ENCODE assay signal across 8 cellular contexts in the genomic region with DNA sequence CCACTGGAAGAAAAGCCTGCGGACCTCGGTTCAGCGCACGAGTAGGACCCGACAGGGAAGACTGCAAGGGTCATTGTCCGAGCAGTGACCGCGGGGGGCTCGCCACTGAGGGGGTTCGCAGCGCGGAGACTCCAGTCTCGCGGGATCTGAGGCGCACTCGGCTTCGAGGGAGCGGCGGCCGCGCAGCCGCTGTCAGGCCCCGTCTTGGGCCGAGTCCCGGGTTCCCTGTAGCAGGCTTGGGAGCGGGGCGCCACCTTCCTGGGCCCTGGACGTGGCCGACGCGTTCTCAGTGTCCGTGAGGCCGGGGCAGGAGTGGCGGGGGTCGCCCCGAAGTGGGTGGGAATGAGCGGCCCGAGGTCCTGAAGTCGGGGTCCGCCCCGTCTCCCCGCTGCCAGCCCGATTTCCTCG. TPM values are rescaled to one million over a fixed set of nuclear protein-coding genes. Genes with fewer than 3 reads are reported as not detected.
DNase-seq lines count a peak whose midpoint lies in the region; ATAC-seq and TF ChIP-seq lines count a peak whose summit lies in the region.

No MANE protein-coding gene starts in this region.

- DNase-seq in HCT116 (ENCODE audit: low read depth, low spot score): no peak
- DNase-seq in T-helper 17 cell: no peak
- DNase-seq in foreskin keratinocyte: peak in 1 of 2 donors; percentile 46
- no peak for DNase-seq in gastrocnemius medialis
- DNase-seq in effector CD4-positive, alpha-beta T cell: no peak
- DNase-seq in NCI-H1092 treated with DMSO at 0.1 percent for 48 hours (lab: John Stamatoyannopoulos, UW): no peak
- no peak for DNase-seq in middle frontal gyrus (ENCODE audit: extremely low spot score, low spot score)

- H3K36me3 ChIP-seq in HCT116 (ENCODE audit: control insufficient read depth in 1 of 2, insufficient read depth in 2 of 2, low read length in 2 of 2) (peaks cover 27 to 40% of the 10 kb centered on the region in 2 experiments; a peak in 3 of 4 replicates), gastrocnemius medialis (peaks cover 0 to 61% of the 10 kb centered on the region in 2 donors)

- peaks cover 4% of the 10 kb centered on the region for H3K36me3 Mint-ChIP-seq in T-helper 17 cell (ENCODE audit: low read depth)

- no peak overlapping the region for H2AFZ ChIP-seq in HCT116 (ENCODE audit: low read depth, low read length, poor library complexity, severe bottlenecking)

- peak overlapping the region; percentile 97 for H3K9ac ChIP-seq in HCT116 (ENCODE audit: low read length)

- TF ChIP-seq POLR2A in HCT116 (IDR thresholded peaks at IDR 0.05; ENCODE audit: borderline replicate concordance, extremely low read depth, insufficient read depth, insufficient read length) (no peak), gastrocnemius medialis (IDR thresholded peaks at IDR 0.05) (no peak)

- H3K27ac Mint-ChIP-seq in T-helper 17 cell: peak overlapping the region; percentile 98

- no TSS peak for BruUV-seq in HCT116 (replicated peaks; lab: Mats Ljungman, UMichigan)

- H3K79me2 ChIP-seq in HCT116 (ENCODE audit: insufficient read depth, low read length): peaks cover 68% of the 10 kb centered on the region

- peak overlapping the region; percentile 74 for H3K4me3 Mint-ChIP-seq in T-helper 17 cell

- H3K27ac ChIP-seq in HCT116 (ENCODE audit: low read depth, low read length) (peak overlapping the region; percentile 100), foreskin keratinocyte (peak overlapping the region; percentile 84), gastrocnemius medialis (peak overlapping the region; percentile 92 to 99 (median 98))

- H3K27me3 ChIP-seq in HCT116 (ENCODE audit: insufficient read depth, low read length) (no peaks in the 10 kb centered on the region), foreskin keratinocyte (no peaks in the 10 kb centered on the region), gastrocnemius medialis (no peaks in the 10 kb centered on the region)

- RAD21 ChIA-PET in HCT116 (lab: Charles Lee; ENCODE audit: low non-redundant PET in 1 of 2, low total read pairs in 2 of 2, uncharacterized antibody in 2 of 2, unreplicated experiment in 2 of 2): no interaction called here

- TF ChIP-seq RAD21 in HCT116 (IDR thresholded peaks at IDR 0.05; ENCODE audit: low read depth): no peak

- H3K27me3 Mint-ChIP-seq in T-helper 17 cell: no peaks in the 10 kb centered on the region

- H4K20me1 ChIP-seq in HCT116 (ENCODE audit: insufficient read depth): no peaks in the 10 kb centered on the region

- TF ChIP-seq CTCF in HCT116 (IDR thresholded peaks at IDR 0.05 in 2 of 3, conservative IDR thresholded peaks at IDR 0.05 in 1 of 3; ENCODE audit: borderline replicate concordance in 1 of 3, insufficient read depth in 1 of 3, low read depth in 2 of 3, low read length in 2 of 3) (no peak), foreskin keratinocyte (conservative IDR thresholded peaks at IDR 0.05) (no peak), gastrocnemius medialis (IDR thresholded peaks at IDR 0.05 in 4 of 5, conservative IDR thresholded peaks at IDR 0.05 in 1 of 5) (no peak)

- POLR2A ChIA-PET in HCT116 (lab: Charles Lee): interaction anchor here (0.9 to 2.1 kb wide), 7 partner anchors 9 to 253 kb away, joined by 3 to 12 read pairs (median 5); a partner anchor contains a TSS

- peaks cover 44% of the 10 kb centered on the region for H3K4me1 Mint-ChIP-seq in T-helper 17 cell

- ATAC-seq in HCT116 (peak; percentile 21), T-helper 17 cell (no peak), foreskin keratinocyte (no peak), gastrocnemius medialis (no peak), GM19467 (IDR thresholded peaks at IDR 0.05; ENCODE audit: unreplicated experiment) (no peak)

- H3K9me2 ChIP-seq in HCT116 (ENCODE audit: insufficient read depth): no peaks in the 10 kb centered on the region

- peaks cover 26 to 57% of the 10 kb centered on the region in 2 experiments for H3K4me1 ChIP-seq in HCT116 (ENCODE audit: control insufficient read depth in 1 of 2, insufficient read depth in 2 of 2, low read length in 2 of 2)
- H3K4me1 ChIP-seq in foreskin keratinocyte: peaks cover 5% of the 10 kb centered on the region
- H3K4me1 ChIP-seq in gastrocnemius medialis: peaks cover 57 to 63% of the 10 kb centered on the region in 2 donors

- intact Hi-C loops in HCT116 (cut with micrococcal nuclease): loop anchor here (10.0 kb wide), 1 partner anchor 130 kb away; a partner anchor contains a TSS
- intact Hi-C loops in gastrocnemius medialis (cut with DNase I; ENCODE audit: low total_unique reads): loop anchor here (2.0 to 10.0 kb wide), 4 partner anchors 80 to 480 kb away; a partner anchor contains a TSS

- CTCF ChIA-PET in HCT116 (lab: Charles Lee): interaction anchor here (1.0 to 2.7 kb wide), 3 partner anchors 9 to 31 kb away, joined by 6 to 31 read pairs (median 13); no protein-coding TSS in a partner anchor

- H3K9me3 ChIP-seq in HCT116 (ENCODE audit: control insufficient read depth in 1 of 2, insufficient read depth in 1 of 2, low read depth in 1 of 2, low read length in 2 of 2) (no peaks in the 10 kb centered on the region), T-helper 17 cell (ENCODE audit: control insufficient read depth, low read length, poor library complexity, severe bottlenecking) (no peaks in the 10 kb centered on the region), gastrocnemius medialis (no peaks in the 10 kb centered on the region)

- in situ Hi-C loops in gastrocnemius medialis (cut with MboI; ENCODE audit: low sequenced_read_pairs in 4 of 4): no loop called here

- H3K4me3 ChIP-seq in HCT116 (replicated peaks in 1 of 2; ENCODE audit: low read depth in 1 of 2, low read length in 2 of 2): peak overlapping the region; percentile 84 to 85
- peak overlapping the region; percentile 56 to 82 (median 70) for H3K4me3 ChIP-seq in gastrocnemius medialis

- H3K4me2 ChIP-seq in HCT116 (ENCODE audit: low read length): peak overlapping the region; percentile 99

TF ChIP-seq in HCT116, 20 proteins besides CTCF, POLR2A, EP300 and RAD21:
- TF ChIP-seq, protein P1, sequence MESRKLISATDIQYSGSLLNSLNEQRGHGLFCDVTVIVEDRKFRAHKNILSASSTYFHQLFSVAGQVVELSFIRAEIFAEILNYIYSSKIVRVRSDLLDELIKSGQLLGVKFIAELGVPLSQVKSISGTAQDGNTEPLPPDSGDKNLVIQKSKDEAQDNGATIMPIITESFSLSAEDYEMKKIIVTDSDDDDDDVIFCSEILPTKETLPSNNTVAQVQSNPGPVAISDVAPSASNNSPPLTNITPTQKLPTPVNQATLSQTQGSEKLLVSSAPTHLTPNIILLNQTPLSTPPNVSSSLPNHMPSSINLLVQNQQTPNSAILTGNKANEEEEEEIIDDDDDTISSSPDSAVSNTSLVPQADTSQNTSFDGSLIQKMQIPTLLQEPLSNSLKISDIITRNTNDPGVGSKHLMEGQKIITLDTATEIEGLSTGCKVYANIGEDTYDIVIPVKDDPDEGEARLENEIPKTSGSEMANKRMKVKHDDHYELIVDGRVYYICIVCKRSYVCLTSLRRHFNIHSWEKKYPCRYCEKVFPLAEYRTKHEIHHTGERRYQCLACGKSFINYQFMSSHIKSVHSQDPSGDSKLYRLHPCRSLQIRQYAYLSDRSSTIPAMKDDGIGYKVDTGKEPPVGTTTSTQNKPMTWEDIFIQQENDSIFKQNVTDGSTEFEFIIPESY (IDR thresholded peaks at IDR 0.05; ENCODE audit: extremely low read depth, insufficient replicate concordance, low read length): peak; percentile 47
- TF ChIP-seq, protein P2, sequence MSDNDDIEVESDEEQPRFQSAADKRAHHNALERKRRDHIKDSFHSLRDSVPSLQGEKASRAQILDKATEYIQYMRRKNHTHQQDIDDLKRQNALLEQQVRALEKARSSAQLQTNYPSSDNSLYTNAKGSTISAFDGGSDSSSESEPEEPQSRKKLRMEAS (IDR thresholded peaks at IDR 0.05): 0 out of 2 replicates have a peak, but pooled peaks have one; percentile 5
- no peak for TF ChIP-seq ZNF274 (IDR thresholded peaks at IDR 0.05; ENCODE audit: low read depth, low read length)

RNA-seq across cellular contexts. Expression of a gene that starts 0.5 kb away (rescaled TPM):
- 77.1 TPM for total RNA-seq in HCT116 (2021; ENCODE audit: unreplicated experiment)
- 87.0 and 88.0 TPM in 2 replicates for polyA plus RNA-seq in HCT116 (2012)
- 10 to 100 TPM; 40.6 to 43.6 TPM for total RNA-seq in T-helper 17 cell
- 48.1 and 50.9 TPM in 2 replicates for total RNA-seq in foreskin keratinocyte
- polyA plus RNA-seq in foreskin keratinocyte: 79.6 and 91.6 TPM in 2 replicates
- total RNA-seq in gastrocnemius medialis: 10 to 100 TPM; 18.7 to 36.7 (median 28.7) TPM

RNA-seq across cellular contexts. Expression of a gene that starts 5.7 kb away (rescaled TPM):
- total RNA-seq in HCT116 (2021; ENCODE audit: unreplicated experiment) (276 TPM), T-helper 17 cell (100 to 1,000 TPM; 460 to 474 TPM), foreskin keratinocyte (95.4 and 99.9 TPM in 2 replicates), gastrocnemius medialis (100 to 1,000 TPM; 274 to 578 (median 418) TPM)
- polyA plus RNA-seq in HCT116 (2012): 398 and 405 TPM in 2 replicates
- polyA plus RNA-seq in foreskin keratinocyte: 128 and 129 TPM in 2 replicates

RNA-seq across cellular contexts. Expression of a gene that starts 10.8 kb away (rescaled TPM):
- total RNA-seq in HCT116 (2021; ENCODE audit: unreplicated experiment) (12.2 TPM), T-helper 17 cell (not detected), foreskin keratinocyte (not detected in 2 replicates), gastrocnemius medialis (not detected)
- 7.9 and 9.0 TPM in 2 replicates for polyA plus RNA-seq in HCT116 (2012)
- not detected in 2 replicates for polyA plus RNA-seq in foreskin keratinocyte

RNA-seq across cellular contexts. Expression of a gene that starts 26.5 kb away (rescaled TPM):
- total RNA-seq in HCT116 (2021; ENCODE audit: unreplicated experiment): 146 TPM
- polyA plus RNA-seq in HCT116 (2012): 63.2 and 79.4 TPM in 2 replicates
- 100 to 1,000 TPM in 1 of 2 donors, 10 to 100 TPM in 1; 87.1 to 113 TPM for total RNA-seq in T-helper 17 cell
- 21.3 and 24.4 TPM in 2 replicates for total RNA-seq in foreskin keratinocyte
- polyA plus RNA-seq in foreskin keratinocyte: 16.6 and 17.7 TPM in 2 replicates
- total RNA-seq in gastrocnemius medialis: 100 to 1,000 TPM in 2 of 4 donors, 10 to 100 TPM in 2; 34.9 to 117 (median 86.3) TPM

RNA-seq across cellular contexts. Expression of a gene that starts 33.3 kb away (rescaled TPM):
- 428 TPM for total RNA-seq in HCT116 (2021; ENCODE audit: unreplicated experiment)
- polyA plus RNA-seq in HCT116 (2012): 468 and 508 TPM in 2 replicates
- total RNA-seq in T-helper 17 cell: 100 to 1,000 TPM; 104 to 115 TPM
- total RNA-seq in foreskin keratinocyte: 133 and 135 TPM in 2 replicates
- polyA plus RNA-seq in foreskin keratinocyte: 244 and 259 TPM in 2 replicates
- total RNA-seq in gastrocnemius medialis: 100 to 1,000 TPM; 189 to 442 (median 273) TPM

Comparison
In these comparisons a context has a peak if more than half of its experiments do, and no peak if none do; other contexts are left out.
1. RNA of a gene that starts 10.8 kb away (total RNA-seq): 12.2 TPM in HCT116 (single experiment); not detected in T-helper 17 cell, not detected in gastrocnemius medialis and not detected in foreskin keratinocyte; every median in the first group is over 10 times any median in the second.
2. Peak in every context shown above with its lines, with median percentiles within 50 percentile points of each other: H3K27ac ChIP-seq.